32 cellular contexts compared by ENCODE assay signal in genomic region chr11:94857337-94857736, GRCh38.
"Had no signal": no experiment of that assay in that cellular context is flagged by ENCODE, and none has a peak within 500 bp of the region (broad histone marks: within the 10 kb centered on the region; RNA-seq: fewer than 3 reads in every experiment).

No MANE protein-coding gene starts in this region.

- H3K36me3 ChIP-seq: ovary had no signal

- H3K27me3 ChIP-seq: left lung, ovary, stomach, tibial artery, upper lobe of right lung had no signal

- H3K27ac Mint-ChIP-seq: activated naive CD4-positive, alpha-beta T cell treated with anti-CD3 and anti-CD28 coated beads, Interleukin-2, amount 50 U/mL, for 24 hours; activated naive CD8-positive, alpha-beta T cell treated with anti-CD3 and anti-CD28 coated beads, Interleukin-2, amount 50 U/mL, for 24 hours; activated T-cell treated with anti-CD3 and anti-CD28 coated beads, Interleukin-2, amount 50 U/mL, for 24 hours; activated T-helper 17 cell treated with anti-CD3 and anti-CD28 coated beads, Interleukin-2, amount 50 U/mL, for 72 hours; effector memory CD8-positive, alpha-beta T cell; nephron; progenitor cell of endocrine pancreas; stimulated activated memory B cell treated with anti-CD40 and anti-IgM and Interleukin-4, amounts not matched to agents 10 μg/mL and 1 μg/mL and 100 μg/mL, for 72 hours; T-helper 1 cell treated with Interleukin-12 subunit alpha and Interleukin-12 subunit beta and Interleukin-4 antibody, amounts not matched to agents 30 μg/mL and 1 μg/mL, for 36 hours had no signal

- H3K9me3 ChIP-seq: left lung, lower lobe of right lung, ovary, stomach, tibial artery, upper lobe of right lung had no signal

- H3K36me3 Mint-ChIP-seq: activated naive CD4-positive, alpha-beta T cell treated with anti-CD3 and anti-CD28 coated beads, Interleukin-2, amount 50 U/mL, for 24 hours; stimulated activated memory B cell treated with anti-CD40 and anti-IgM and Interleukin-4, amounts not matched to agents 10 μg/mL and 1 μg/mL and 100 μg/mL, for 72 hours had no signal

- H3K9me3 Mint-ChIP-seq: activated naive CD4-positive, alpha-beta T cell treated with anti-CD3 and anti-CD28 coated beads, Interleukin-2, amount 50 U/mL, for 24 hours; activated naive CD8-positive, alpha-beta T cell treated with anti-CD3 and anti-CD28 coated beads, Interleukin-2, amount 50 U/mL, for 24 hours; activated T-cell treated with anti-CD3 and anti-CD28 coated beads, Interleukin-2, amount 50 U/mL, for 24 hours; activated T-helper 17 cell treated with anti-CD3 and anti-CD28 coated beads, Interleukin-2, amount 50 U/mL, for 72 hours; effector memory CD8-positive, alpha-beta T cell; nephron; stimulated activated memory B cell treated with anti-CD40 and anti-IgM and Interleukin-4, amounts not matched to agents 10 μg/mL and 1 μg/mL and 100 μg/mL, for 72 hours; T-helper 1 cell treated with Interleukin-12 subunit alpha and Interleukin-12 subunit beta and Interleukin-4 antibody, amounts not matched to agents 30 μg/mL and 1 μg/mL, for 36 hours had no signal

- H3K4me3 ChIP-seq: left lung, lower lobe of right lung, ovary, stomach, tibial artery, upper lobe of right lung had no signal

- ATAC-seq: activated CD4-positive, CD25-positive, alpha-beta regulatory T cell treated with anti-CD3 and anti-CD28 coated beads, Interleukin-2, amount 50 U/mL, for 24 hours; activated naive CD8-positive, alpha-beta T cell treated with anti-CD3 and anti-CD28 coated beads, Interleukin-2, amount 50 U/mL, for 24 hours; activated T-helper 17 cell treated with anti-CD3 and anti-CD28 coated beads, Interleukin-2, amount 50 U/mL, for 72 hours; effector memory CD8-positive, alpha-beta T cell; left lung; sciatic nerve; stimulated activated memory B cell treated with anti-CD40 and anti-IgM and Interleukin-4, amounts not matched to agents 10 μg/mL and 1 μg/mL and 100 μg/mL, for 72 hours; upper lobe of right lung had no signal

- H3K27ac ChIP-seq: left lung, lower lobe of right lung, ovary, stomach, tibial artery, upper lobe of right lung, VCaP had no signal

- H3K4me3 Mint-ChIP-seq: activated naive CD4-positive, alpha-beta T cell treated with anti-CD3 and anti-CD28 coated beads, Interleukin-2, amount 50 U/mL, for 24 hours; activated naive CD8-positive, alpha-beta T cell treated with anti-CD3 and anti-CD28 coated beads, Interleukin-2, amount 50 U/mL, for 24 hours; activated T-cell treated with anti-CD3 and anti-CD28 coated beads, Interleukin-2, amount 50 U/mL, for 24 hours; activated T-helper 17 cell treated with anti-CD3 and anti-CD28 coated beads, Interleukin-2, amount 50 U/mL, for 72 hours; effector memory CD8-positive, alpha-beta T cell; nephron; stimulated activated memory B cell treated with anti-CD40 and anti-IgM and Interleukin-4, amounts not matched to agents 10 μg/mL and 1 μg/mL and 100 μg/mL, for 72 hours; T-helper 1 cell treated with Interleukin-12 subunit alpha and Interleukin-12 subunit beta and Interleukin-4 antibody, amounts not matched to agents 30 μg/mL and 1 μg/mL, for 36 hours had no signal

- H3K4me1 ChIP-seq: left lung, stomach, upper lobe of right lung had no signal

- H3K27me3 Mint-ChIP-seq: activated naive CD4-positive, alpha-beta T cell treated with anti-CD3 and anti-CD28 coated beads, Interleukin-2, amount 50 U/mL, for 24 hours; activated naive CD8-positive, alpha-beta T cell treated with anti-CD3 and anti-CD28 coated beads, Interleukin-2, amount 50 U/mL, for 24 hours; activated T-cell treated with anti-CD3 and anti-CD28 coated beads, Interleukin-2, amount 50 U/mL, for 24 hours; progenitor cell of endocrine pancreas; stimulated activated memory B cell treated with anti-CD40 and anti-IgM and Interleukin-4, amounts not matched to agents 10 μg/mL and 1 μg/mL and 100 μg/mL, for 72 hours had no signal

- H3K4me1 Mint-ChIP-seq: activated naive CD4-positive, alpha-beta T cell treated with anti-CD3 and anti-CD28 coated beads, Interleukin-2, amount 50 U/mL, for 24 hours; activated naive CD8-positive, alpha-beta T cell treated with anti-CD3 and anti-CD28 coated beads, Interleukin-2, amount 50 U/mL, for 24 hours; activated T-helper 17 cell treated with anti-CD3 and anti-CD28 coated beads, Interleukin-2, amount 50 U/mL, for 72 hours; stimulated activated memory B cell treated with anti-CD40 and anti-IgM and Interleukin-4, amounts not matched to agents 10 μg/mL and 1 μg/mL and 100 μg/mL, for 72 hours had no signal

- DNase-seq: activated CD4-positive, alpha-beta T cell treated with anti-CD3 and anti-CD28 coated beads for 48 hours; activated CD4-positive, alpha-beta T cell treated with anti-CD3 and anti-CD28 coated beads, Interleukin-2, amount 50 U/mL, for 48 hours; activated CD8-positive, alpha-beta memory T cell treated with anti-CD3 and anti-CD28 coated beads for 24 hours; activated gamma-delta T cell treated with Interleukin-2 at 50 U/mL for 16 hours; activated naive CD8-positive, alpha-beta T cell treated with anti-CD3 and anti-CD28 coated beads, Interleukin-2, amount 50 U/mL, for 24 hours; activated T-cell treated with anti-CD3 and anti-CD28 coated beads, Interleukin-2, amount 50 U/mL, for 24 hours; amygdala; caudate nucleus; cortex of kidney; effector memory CD8-positive, alpha-beta T cell; left lung; lower lobe of right lung; mesendoderm; ovary; retina; small intestine; stimulated activated CD4-positive, alpha-beta T cell treated with anti-CD3 and anti-CD28 coated beads, Interleukin-1b, Interleukin-23, amount 100 ng/mL, for 48 hours; stimulated activated CD4-positive, alpha-beta T cell treated with anti-CD3 and anti-CD28 coated beads, Interleukin-4, amount 100 ng/mL, for 4 hours; stimulated activated CD8-positive, alpha-beta memory T cell treated with anti-CD3 and anti-CD28 coated beads, Interleukin-4, amount 100 ng/mL, for 48 hours; stomach; T-helper 9 cell; tibial artery; upper lobe of right lung had no signal
